1 cellular context compared by ENCODE assay signal in the genomic region with DNA sequence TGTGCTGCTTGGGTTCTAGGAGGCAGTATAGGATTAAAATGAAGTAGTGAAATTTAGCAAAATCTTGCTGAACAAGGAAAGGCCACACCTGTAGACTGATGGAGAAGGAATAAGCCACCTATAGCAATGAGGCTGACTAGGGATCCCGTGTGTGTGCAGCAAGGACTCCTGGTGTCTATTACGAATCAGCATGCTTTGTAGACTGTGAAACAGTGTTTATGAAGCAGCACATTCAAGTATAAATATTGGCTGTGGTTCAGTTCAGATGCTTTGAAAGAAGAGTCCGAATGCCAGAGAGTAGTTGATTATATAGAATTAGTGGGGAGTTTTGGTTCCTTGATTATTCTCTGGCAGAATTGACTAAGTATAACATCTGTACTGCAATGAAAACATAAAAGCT.
TF ChIP-seq lines count a peak whose summit lies in the region.

No MANE protein-coding gene starts in this region.

TF ChIP-seq in HCT116, 20 proteins besides CTCF, POLR2A, EP300 and RAD21 (continued from another document):
- TF ChIP-seq, protein P1, sequence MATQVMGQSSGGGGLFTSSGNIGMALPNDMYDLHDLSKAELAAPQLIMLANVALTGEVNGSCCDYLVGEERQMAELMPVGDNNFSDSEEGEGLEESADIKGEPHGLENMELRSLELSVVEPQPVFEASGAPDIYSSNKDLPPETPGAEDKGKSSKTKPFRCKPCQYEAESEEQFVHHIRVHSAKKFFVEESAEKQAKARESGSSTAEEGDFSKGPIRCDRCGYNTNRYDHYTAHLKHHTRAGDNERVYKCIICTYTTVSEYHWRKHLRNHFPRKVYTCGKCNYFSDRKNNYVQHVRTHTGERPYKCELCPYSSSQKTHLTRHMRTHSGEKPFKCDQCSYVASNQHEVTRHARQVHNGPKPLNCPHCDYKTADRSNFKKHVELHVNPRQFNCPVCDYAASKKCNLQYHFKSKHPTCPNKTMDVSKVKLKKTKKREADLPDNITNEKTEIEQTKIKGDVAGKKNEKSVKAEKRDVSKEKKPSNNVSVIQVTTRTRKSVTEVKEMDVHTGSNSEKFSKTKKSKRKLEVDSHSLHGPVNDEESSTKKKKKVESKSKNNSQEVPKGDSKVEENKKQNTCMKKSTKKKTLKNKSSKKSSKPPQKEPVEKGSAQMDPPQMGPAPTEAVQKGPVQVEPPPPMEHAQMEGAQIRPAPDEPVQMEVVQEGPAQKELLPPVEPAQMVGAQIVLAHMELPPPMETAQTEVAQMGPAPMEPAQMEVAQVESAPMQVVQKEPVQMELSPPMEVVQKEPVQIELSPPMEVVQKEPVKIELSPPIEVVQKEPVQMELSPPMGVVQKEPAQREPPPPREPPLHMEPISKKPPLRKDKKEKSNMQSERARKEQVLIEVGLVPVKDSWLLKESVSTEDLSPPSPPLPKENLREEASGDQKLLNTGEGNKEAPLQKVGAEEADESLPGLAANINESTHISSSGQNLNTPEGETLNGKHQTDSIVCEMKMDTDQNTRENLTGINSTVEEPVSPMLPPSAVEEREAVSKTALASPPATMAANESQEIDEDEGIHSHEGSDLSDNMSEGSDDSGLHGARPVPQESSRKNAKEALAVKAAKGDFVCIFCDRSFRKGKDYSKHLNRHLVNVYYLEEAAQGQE (IDR thresholded peaks at IDR 0.05; ENCODE audit: low read depth) = no peak
- TF ChIP-seq, protein P2, sequence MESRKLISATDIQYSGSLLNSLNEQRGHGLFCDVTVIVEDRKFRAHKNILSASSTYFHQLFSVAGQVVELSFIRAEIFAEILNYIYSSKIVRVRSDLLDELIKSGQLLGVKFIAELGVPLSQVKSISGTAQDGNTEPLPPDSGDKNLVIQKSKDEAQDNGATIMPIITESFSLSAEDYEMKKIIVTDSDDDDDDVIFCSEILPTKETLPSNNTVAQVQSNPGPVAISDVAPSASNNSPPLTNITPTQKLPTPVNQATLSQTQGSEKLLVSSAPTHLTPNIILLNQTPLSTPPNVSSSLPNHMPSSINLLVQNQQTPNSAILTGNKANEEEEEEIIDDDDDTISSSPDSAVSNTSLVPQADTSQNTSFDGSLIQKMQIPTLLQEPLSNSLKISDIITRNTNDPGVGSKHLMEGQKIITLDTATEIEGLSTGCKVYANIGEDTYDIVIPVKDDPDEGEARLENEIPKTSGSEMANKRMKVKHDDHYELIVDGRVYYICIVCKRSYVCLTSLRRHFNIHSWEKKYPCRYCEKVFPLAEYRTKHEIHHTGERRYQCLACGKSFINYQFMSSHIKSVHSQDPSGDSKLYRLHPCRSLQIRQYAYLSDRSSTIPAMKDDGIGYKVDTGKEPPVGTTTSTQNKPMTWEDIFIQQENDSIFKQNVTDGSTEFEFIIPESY (IDR thresholded peaks at IDR 0.05; ENCODE audit: extremely low read depth, insufficient replicate concordance, low read length) = no peak
- no peak for TF ChIP-seq ZFX (IDR thresholded peaks at IDR 0.05)
- no peak for TF ChIP-seq CBX3 (IDR thresholded peaks at IDR 0.05; ENCODE audit: low read depth)
- TF ChIP-seq TCF7L2 (IDR thresholded peaks at IDR 0.05; ENCODE audit: borderline replicate concordance, extremely low read depth, insufficient read depth, insufficient read length) = no peak
- no peak for TF ChIP-seq EZH2 (IDR thresholded peaks at IDR 0.05)
- no peak for TF ChIP-seq FOSL1 (IDR thresholded peaks at IDR 0.05; ENCODE audit: low read depth)
- no peak for TF ChIP-seq EGR1 (IDR thresholded peaks at IDR 0.05; ENCODE audit: low read depth)
- no peak for TF ChIP-seq YY1 (IDR thresholded peaks at IDR 0.05; ENCODE audit: extremely low read depth, insufficient replicate concordance, low read depth, low read length)
- TF ChIP-seq SP1 (IDR thresholded peaks at IDR 0.05; ENCODE audit: low read depth) = no peak
- no peak for TF ChIP-seq EZH2phosphoT487 (IDR thresholded peaks at IDR 0.05; ENCODE audit: borderline replicate concordance)
- TF ChIP-seq, protein P3, sequence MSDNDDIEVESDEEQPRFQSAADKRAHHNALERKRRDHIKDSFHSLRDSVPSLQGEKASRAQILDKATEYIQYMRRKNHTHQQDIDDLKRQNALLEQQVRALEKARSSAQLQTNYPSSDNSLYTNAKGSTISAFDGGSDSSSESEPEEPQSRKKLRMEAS (IDR thresholded peaks at IDR 0.05) = no peak
- no peak for TF ChIP-seq CEBPB (IDR thresholded peaks at IDR 0.05; ENCODE audit: low read depth)
